ENCODE assay signal across 21 cellular contexts in genomic region chr16:1156111-1156982, GRCh38. TPM values are rescaled to one million over a fixed set of nuclear protein-coding genes. Genes with fewer than 3 reads are reported as not detected.
A peak's percentile ranks its signal among the peaks of the same experiment; 100 is the strongest.
DNase-seq lines count a peak whose midpoint lies in the region; ATAC-seq and TF ChIP-seq lines count a peak whose summit lies in the region.
"Had no signal": no experiment of that assay in that cellular context is flagged by ENCODE, and none has a peak within 500 bp of the region (broad histone marks: within the 10 kb centered on the region; RNA-seq: fewer than 3 reads in every experiment).

No MANE protein-coding gene starts in this region.

- H3K36me3 ChIP-seq in endocrine pancreas (ENCODE audit: control insufficient read depth, insufficient read depth, low read length) (no peaks in the 10 kb centered on the region), parathyroid adenoma (ENCODE audit: control insufficient read depth, insufficient read depth, low read length) (no peaks in the 10 kb centered on the region), upper lobe of left lung (no peaks in the 10 kb centered on the region)
- H3K36me3 ChIP-seq: BE2C had no signal

- H3K27me3 ChIP-seq in endocrine pancreas (ENCODE audit: control insufficient read depth, insufficient read depth, low read length): no peaks in the 10 kb centered on the region
- H3K27me3 ChIP-seq in parathyroid adenoma (ENCODE audit: control insufficient read depth, insufficient read depth, low read length): no peaks in the 10 kb centered on the region
- peaks cover 0 to 72% (median 30%) of the 10 kb centered on the region in 4 donors for H3K27me3 ChIP-seq in upper lobe of left lung

- DNase-seq in DMS 273 (lab: John Stamatoyannopoulos, UW; ENCODE audit: unreplicated experiment): peak; percentile 66
- no peak for DNase-seq in DMS 273 treated with DMSO at 0.1 percent for 48 hours (lab: John Stamatoyannopoulos, UW)
- DNase-seq in upper lobe of left lung: peak in 1 of 2 donors; percentile 75
- DNase-seq in midbrain (lab: John Stamatoyannopoulos, UW): no peak
- no peak for DNase-seq in MV-4-11 (lab: John Stamatoyannopoulos, UW)
- no peak for DNase-seq in NOMO-1 treated with dmso at 0.1 percent for 144 hours (lab: John Stamatoyannopoulos, UW; ENCODE audit: unreplicated experiment)
- DNase-seq: activated CD4-positive, alpha-beta T cell treated with anti-CD3 and anti-CD28 coated beads, Interleukin-2, amount 10 ng/mL, durations not matched to agents 7 days and 5 days; activated naive CD8-positive, alpha-beta T cell treated with anti-CD3 and anti-CD28 coated beads for 36 hours; Caco-2; effector memory CD8-positive, alpha-beta T cell; EL; NCI-H1417; SIG-M5; stimulated activated CD4-positive, alpha-beta T cell treated with anti-CD3 and anti-CD28 coated beads, Interleukin-2, amount 100 ng/mL, for 48 hours; stimulated activated naive CD4-positive, alpha-beta T cell treated with Interleukin-2 at 50 U/mL for 16 hours; trophoblast cell had no signal

- peak overlapping the region; percentile 100 for H3K27ac ChIP-seq in parathyroid adenoma
- H3K27ac ChIP-seq in upper lobe of left lung: peak overlapping the region in 3 of 4 donors; percentile 19 to 60 (median 30)
- H3K27ac ChIP-seq: 22Rv1 had no signal

- ATAC-seq in upper lobe of left lung (ENCODE audit: low FRiP score in 2 of 2): no peak
- ATAC-seq: activated T-helper 17 cell treated with anti-CD3 and anti-CD28 coated beads, Interleukin-2, amount 50 U/mL, for 72 hours; effector memory CD8-positive, alpha-beta T cell had no signal

- no peak overlapping the region for H2AFZ ChIP-seq in parathyroid adenoma

- H3K9me3 ChIP-seq in endocrine pancreas (ENCODE audit: control insufficient read depth, low read length) (no peaks in the 10 kb centered on the region), parathyroid adenoma (ENCODE audit: control insufficient read depth, low read length) (no peaks in the 10 kb centered on the region), upper lobe of left lung (no peaks in the 10 kb centered on the region)
- H3K9me3 ChIP-seq: BE2C, Caco-2 had no signal

- H3K9ac ChIP-seq in endocrine pancreas (ENCODE audit: control insufficient read depth, insufficient read depth, low read length) (peak overlapping the region; percentile 47), parathyroid adenoma (no peak overlapping the region)

- no peak for TF ChIP-seq POLR2A in upper lobe of left lung (IDR thresholded peaks at IDR 0.05)

- H3K4me1 ChIP-seq in endocrine pancreas (ENCODE audit: control insufficient read depth, insufficient read depth, low read length) (no peaks in the 10 kb centered on the region), parathyroid adenoma (peaks cover 38% of the 10 kb centered on the region), upper lobe of left lung (peaks cover 19 to 54% (median 25%) of the 10 kb centered on the region in 4 donors)

- H3K4me2 ChIP-seq in parathyroid adenoma (ENCODE audit: low read length): no peak overlapping the region

- no peak overlapping the region for H3K4me3 ChIP-seq in endocrine pancreas (ENCODE audit: control insufficient read depth, insufficient read depth, low read length)
- H3K4me3 ChIP-seq in parathyroid adenoma (ENCODE audit: low read depth, low read length): no peak overlapping the region
- no peak overlapping the region for H3K4me3 ChIP-seq in upper lobe of left lung

- no peak for TF ChIP-seq EP300 in upper lobe of left lung (IDR thresholded peaks at IDR 0.05)

- no peaks in the 10 kb centered on the region for H3K79me2 ChIP-seq in parathyroid adenoma

- TF ChIP-seq CTCF in parathyroid adenoma (IDR thresholded peaks at IDR 0.05) (no peak), upper lobe of left lung (IDR thresholded peaks at IDR 0.05) (no peak)

- WGBS in upper lobe of left lung, 2 donors: 77 to 84% methylated on average over 16 to 26 of the region's 33 CpGs

RNA-seq across cellular contexts. Expression of gene CACNA1H, which starts 3.4 kb away (rescaled TPM):
- total RNA-seq in upper lobe of left lung: 10 to 100 TPM in 2 of 6 donors, 1 to 10 TPM in 4; 6.4 to 46.1 (median 9.3) TPM
